In the genomic region with DNA sequence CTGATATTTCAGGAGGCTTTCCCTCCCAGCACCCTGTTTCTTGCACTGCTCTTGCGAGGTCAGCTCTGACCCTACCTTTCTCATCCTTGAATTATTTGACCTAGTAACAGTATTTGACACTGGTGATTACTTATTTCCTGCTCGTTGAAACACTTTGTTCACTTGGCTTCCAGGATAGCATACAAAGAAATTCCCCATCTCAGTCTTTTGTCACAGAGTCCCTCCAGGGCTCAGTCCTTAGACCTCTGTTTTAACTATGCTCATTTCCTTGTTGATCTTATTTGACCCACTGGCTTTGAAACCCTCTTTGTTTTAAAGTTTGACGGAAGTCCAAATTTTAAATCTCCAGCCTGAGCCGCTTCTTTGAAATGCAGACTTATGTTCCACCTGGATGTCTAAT, we compare ENCODE assay signal across 1 cellular context.
TF ChIP-seq lines count a peak whose summit lies in the region.

No MANE protein-coding gene starts in this region.

TF ChIP-seq in GM23338, 12 proteins besides CTCF, POLR2A, EP300 and RAD21 (continued from another document):
- TF ChIP-seq, protein P1, sequence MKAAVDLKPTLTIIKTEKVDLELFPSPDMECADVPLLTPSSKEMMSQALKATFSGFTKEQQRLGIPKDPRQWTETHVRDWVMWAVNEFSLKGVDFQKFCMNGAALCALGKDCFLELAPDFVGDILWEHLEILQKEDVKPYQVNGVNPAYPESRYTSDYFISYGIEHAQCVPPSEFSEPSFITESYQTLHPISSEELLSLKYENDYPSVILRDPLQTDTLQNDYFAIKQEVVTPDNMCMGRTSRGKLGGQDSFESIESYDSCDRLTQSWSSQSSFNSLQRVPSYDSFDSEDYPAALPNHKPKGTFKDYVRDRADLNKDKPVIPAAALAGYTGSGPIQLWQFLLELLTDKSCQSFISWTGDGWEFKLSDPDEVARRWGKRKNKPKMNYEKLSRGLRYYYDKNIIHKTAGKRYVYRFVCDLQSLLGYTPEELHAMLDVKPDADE (IDR thresholded peaks at IDR 0.05), result no peak
- TF ChIP-seq, protein P2, sequence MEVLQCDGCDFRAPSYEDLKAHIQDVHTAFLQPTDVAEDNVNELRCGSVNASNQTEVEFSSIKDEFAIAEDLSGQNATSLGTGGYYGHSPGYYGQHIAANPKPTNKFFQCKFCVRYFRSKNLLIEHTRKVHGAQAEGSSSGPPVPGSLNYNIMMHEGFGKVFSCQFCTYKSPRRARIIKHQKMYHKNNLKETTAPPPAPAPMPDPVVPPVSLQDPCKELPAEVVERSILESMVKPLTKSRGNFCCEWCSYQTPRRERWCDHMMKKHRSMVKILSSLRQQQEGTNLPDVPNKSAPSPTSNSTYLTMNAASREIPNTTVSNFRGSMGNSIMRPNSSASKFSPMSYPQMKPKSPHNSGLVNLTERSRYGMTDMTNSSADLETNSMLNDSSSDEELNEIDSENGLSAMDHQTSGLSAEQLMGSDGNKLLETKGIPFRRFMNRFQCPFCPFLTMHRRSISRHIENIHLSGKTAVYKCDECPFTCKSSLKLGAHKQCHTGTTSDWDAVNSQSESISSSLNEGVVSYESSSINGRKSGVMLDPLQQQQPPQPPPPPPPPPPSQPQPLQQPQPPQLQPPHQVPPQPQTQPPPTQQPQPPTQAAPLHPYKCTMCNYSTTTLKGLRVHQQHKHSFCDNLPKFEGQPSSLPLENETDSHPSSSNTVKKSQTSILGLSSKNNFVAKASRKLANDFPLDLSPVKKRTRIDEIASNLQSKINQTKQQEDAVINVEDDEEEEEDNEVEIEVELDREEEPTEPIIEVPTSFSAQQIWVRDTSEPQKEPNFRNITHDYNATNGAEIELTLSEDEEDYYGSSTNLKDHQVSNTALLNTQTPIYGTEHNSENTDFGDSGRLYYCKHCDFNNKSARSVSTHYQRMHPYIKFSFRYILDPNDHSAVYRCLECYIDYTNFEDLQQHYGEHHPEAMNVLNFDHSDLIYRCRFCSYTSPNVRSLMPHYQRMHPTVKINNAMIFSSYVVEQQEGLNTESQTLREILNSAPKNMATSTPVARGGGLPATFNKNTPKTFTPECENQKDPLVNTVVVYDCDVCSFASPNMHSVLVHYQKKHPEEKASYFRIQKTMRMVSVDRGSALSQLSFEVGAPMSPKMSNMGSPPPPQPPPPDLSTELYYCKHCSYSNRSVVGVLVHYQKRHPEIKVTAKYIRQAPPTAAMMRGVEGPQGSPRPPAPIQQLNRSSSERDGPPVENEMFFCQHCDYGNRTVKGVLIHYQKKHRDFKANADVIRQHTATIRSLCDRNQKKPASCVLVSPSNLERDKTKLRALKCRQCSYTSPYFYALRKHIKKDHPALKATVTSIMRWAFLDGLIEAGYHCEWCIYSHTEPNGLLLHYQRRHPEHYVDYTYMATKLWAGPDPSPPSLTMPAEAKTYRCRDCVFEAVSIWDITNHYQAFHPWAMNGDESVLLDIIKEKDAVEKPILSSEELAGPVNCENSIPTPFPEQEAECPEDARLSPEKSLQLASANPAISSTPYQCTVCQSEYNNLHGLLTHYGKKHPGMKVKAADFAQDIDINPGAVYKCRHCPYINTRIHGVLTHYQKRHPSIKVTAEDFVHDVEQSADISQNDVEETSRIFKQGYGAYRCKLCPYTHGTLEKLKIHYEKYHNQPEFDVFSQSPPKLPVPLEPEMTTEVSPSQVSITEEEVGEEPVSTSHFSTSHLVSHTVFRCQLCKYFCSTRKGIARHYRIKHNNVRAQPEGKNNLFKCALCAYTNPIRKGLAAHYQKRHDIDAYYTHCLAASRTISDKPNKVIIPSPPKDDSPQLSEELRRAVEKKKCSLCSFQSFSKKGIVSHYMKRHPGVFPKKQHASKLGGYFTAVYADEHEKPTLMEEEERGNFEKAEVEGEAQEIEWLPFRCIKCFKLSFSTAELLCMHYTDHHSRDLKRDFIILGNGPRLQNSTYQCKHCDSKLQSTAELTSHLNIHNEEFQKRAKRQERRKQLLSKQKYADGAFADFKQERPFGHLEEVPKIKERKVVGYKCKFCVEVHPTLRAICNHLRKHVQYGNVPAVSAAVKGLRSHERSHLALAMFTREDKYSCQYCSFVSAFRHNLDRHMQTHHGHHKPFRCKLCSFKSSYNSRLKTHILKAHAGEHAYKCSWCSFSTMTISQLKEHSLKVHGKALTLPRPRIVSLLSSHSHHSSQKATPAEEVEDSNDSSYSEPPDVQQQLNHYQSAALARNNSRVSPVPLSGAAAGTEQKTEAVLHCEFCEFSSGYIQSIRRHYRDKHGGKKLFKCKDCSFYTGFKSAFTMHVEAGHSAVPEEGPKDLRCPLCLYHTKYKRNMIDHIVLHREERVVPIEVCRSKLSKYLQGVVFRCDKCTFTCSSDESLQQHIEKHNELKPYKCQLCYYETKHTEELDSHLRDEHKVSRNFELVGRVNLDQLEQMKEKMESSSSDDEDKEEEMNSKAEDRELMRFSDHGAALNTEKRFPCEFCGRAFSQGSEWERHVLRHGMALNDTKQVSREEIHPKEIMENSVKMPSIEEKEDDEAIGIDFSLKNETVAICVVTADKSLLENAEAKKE (CRISPR knock-in tag; IDR thresholded peaks at IDR 0.05), result no peak
- TF ChIP-seq ZNF114 (CRISPR knock-in tag; IDR thresholded peaks at IDR 0.05) (no peak), POLR2AphosphoS5 (IDR thresholded peaks at IDR 0.05; ENCODE audit: low read depth) (no peak), EZH2phosphoT487 (IDR thresholded peaks at IDR 0.05; ENCODE audit: unreplicated experiment) (no peak), JUNB (IDR thresholded peaks at IDR 0.05; ENCODE audit: unreplicated experiment) (no peak)
- TF ChIP-seq, protein P3, sequence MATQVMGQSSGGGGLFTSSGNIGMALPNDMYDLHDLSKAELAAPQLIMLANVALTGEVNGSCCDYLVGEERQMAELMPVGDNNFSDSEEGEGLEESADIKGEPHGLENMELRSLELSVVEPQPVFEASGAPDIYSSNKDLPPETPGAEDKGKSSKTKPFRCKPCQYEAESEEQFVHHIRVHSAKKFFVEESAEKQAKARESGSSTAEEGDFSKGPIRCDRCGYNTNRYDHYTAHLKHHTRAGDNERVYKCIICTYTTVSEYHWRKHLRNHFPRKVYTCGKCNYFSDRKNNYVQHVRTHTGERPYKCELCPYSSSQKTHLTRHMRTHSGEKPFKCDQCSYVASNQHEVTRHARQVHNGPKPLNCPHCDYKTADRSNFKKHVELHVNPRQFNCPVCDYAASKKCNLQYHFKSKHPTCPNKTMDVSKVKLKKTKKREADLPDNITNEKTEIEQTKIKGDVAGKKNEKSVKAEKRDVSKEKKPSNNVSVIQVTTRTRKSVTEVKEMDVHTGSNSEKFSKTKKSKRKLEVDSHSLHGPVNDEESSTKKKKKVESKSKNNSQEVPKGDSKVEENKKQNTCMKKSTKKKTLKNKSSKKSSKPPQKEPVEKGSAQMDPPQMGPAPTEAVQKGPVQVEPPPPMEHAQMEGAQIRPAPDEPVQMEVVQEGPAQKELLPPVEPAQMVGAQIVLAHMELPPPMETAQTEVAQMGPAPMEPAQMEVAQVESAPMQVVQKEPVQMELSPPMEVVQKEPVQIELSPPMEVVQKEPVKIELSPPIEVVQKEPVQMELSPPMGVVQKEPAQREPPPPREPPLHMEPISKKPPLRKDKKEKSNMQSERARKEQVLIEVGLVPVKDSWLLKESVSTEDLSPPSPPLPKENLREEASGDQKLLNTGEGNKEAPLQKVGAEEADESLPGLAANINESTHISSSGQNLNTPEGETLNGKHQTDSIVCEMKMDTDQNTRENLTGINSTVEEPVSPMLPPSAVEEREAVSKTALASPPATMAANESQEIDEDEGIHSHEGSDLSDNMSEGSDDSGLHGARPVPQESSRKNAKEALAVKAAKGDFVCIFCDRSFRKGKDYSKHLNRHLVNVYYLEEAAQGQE (IDR thresholded peaks at IDR 0.05; ENCODE audit: unreplicated experiment), result no peak
